In genomic region chr10:13437026-13437555, GRCh38 we compare ENCODE assay signal across 1 cellular context.
TF ChIP-seq lines count a peak whose summit lies in the region.

No MANE protein-coding gene starts in this region.

TF ChIP-seq in K562, 482 proteins besides CTCF, POLR2A, EP300 and RAD21:
- TF ChIP-seq UBTF (IDR thresholded peaks at IDR 0.05; ENCODE audit: borderline replicate concordance in 1 of 2, low read depth in 2 of 2, low read length in 2 of 2) (no peak), RFX1 (IDR thresholded peaks at IDR 0.05) (peak; percentile 27; the same call in 1 of the 2 replicates)
